Comparison of ENCODE assay signal across 25 cellular contexts in genomic region chr10:16907720-16908119, GRCh38.
DNase-seq lines count a peak whose midpoint lies in the region; ATAC-seq lines count a peak whose summit lies in the region.
"Had no signal": no experiment of that assay in that cellular context is flagged by ENCODE, and none has a peak within 500 bp of the region (broad histone marks: within the 10 kb centered on the region; RNA-seq: fewer than 3 reads in every experiment).

No MANE protein-coding gene starts in this region.

- no peak overlapping the region for H3K4ac ChIP-seq in mesendoderm (ENCODE audit: low read depth, low read length)

- H3K27me3 ChIP-seq in mesendoderm (ENCODE audit: insufficient read depth, low read length, poor library complexity) (no peaks in the 10 kb centered on the region), SJCRH30 (no peaks in the 10 kb centered on the region)

- no peaks in the 10 kb centered on the region for H3K4me1 ChIP-seq in mesendoderm (ENCODE audit: control insufficient read depth, low read depth, low read length)
- H3K4me1 ChIP-seq in SJCRH30, result peaks cover 22% of the 10 kb centered on the region

- H3K4me1 Mint-ChIP-seq in activated CD4-positive, alpha-beta T cell treated with anti-CD3 and anti-CD28 coated beads, Interleukin-2, amount 10 ng/mL, durations not matched to agents 24 days and 14 days, result peaks cover 7% of the 10 kb centered on the region
- H3K4me1 Mint-ChIP-seq in activated CD8-positive, alpha-beta T cell treated with anti-CD3 and anti-CD28 coated beads, Interleukin-2, amount 10 ng/mL, durations not matched to agents 7 days and 5 days (ENCODE audit: low read depth), result peaks cover 30% of the 10 kb centered on the region

- no peak overlapping the region for H2AK5ac ChIP-seq in mesendoderm (ENCODE audit: low read length)

- H3K27ac ChIP-seq in mesendoderm (ENCODE audit: low read depth, low read length) (no peak overlapping the region), SJCRH30 (no peak overlapping the region)
- H3K27ac ChIP-seq: PC-9, SK-N-MC had no signal

- intact Hi-C loops in activated CD4-positive, alpha-beta T cell treated with anti-CD3 and anti-CD28 coated beads, Interleukin-2, amount 10 ng/mL, durations not matched to agents 24 days and 14 days (cut with micrococcal nuclease), result no loop called here

- H3K4me3 ChIP-seq in mesendoderm (ENCODE audit: low read length), result no peak overlapping the region
- no peak overlapping the region for H3K4me3 ChIP-seq in SJCRH30
- H3K4me3 ChIP-seq: GM12878, K562, PC-9, SK-N-MC had no signal

- H2BK120ac ChIP-seq in mesendoderm (ENCODE audit: low read depth, low read length), result no peak overlapping the region

- peak; percentile 28 for ATAC-seq in activated CD8-positive, alpha-beta T cell treated with anti-CD3 and anti-CD28 coated beads, Interleukin-2, amount 10 ng/mL, durations not matched to agents 7 days and 5 days
- peak; percentile 23 for ATAC-seq in stimulated activated naive CD8-positive, alpha-beta T cell treated with anti-CD3 and anti-CD28 coated beads, Interleukin-15, Interleukin-2, amounts not matched to agents 100 U/mL and 50 U/mL, for 24 hours
- ATAC-seq: GM12878, K562 had no signal

- H2BK15ac ChIP-seq in mesendoderm (replicated peaks; ENCODE audit: low read depth), result no peak overlapping the region

- peak; percentile 55 for DNase-seq in activated CD4-positive, alpha-beta T cell treated with anti-CD3 and anti-CD28 coated beads, Interleukin-2, amount 10 ng/mL, durations not matched to agents 24 days and 14 days
- no peak for DNase-seq in activated CD4-positive, alpha-beta T cell treated with anti-CD3 and anti-CD28 coated beads for 4 hours
- DNase-seq in MV-4-11 (lab: John Stamatoyannopoulos, UW), result peak; percentile 76
- no peak for DNase-seq in activated CD8-positive, alpha-beta T cell treated with anti-CD3 and anti-CD28 coated beads, Interleukin-2, amount 10 ng/mL, durations not matched to agents 7 days and 5 days
- DNase-seq in stimulated activated naive CD8-positive, alpha-beta T cell treated with anti-CD3 and anti-CD28 coated beads, Interleukin-15, Interleukin-2, amounts not matched to agents 100 U/mL and 50 U/mL, for 24 hours, result no peak
- DNase-seq in mesendoderm, result no peak
- no peak for DNase-seq in SJCRH30
- DNase-seq in cerebellar cortex (ENCODE audit: low spot score), result no peak
- DNase-seq: CD4-positive, CD25-positive, alpha-beta regulatory T cell; COR-L47; DMS79; H7; MM.1S; NCI-H1694; NCI-H2081; NCI-H2171; NCI-H345; NCI-H524; NCI-H82; PC-9; RPMI8226; SHP77 had no signal

- no peak overlapping the region for H3K4me3 Mint-ChIP-seq in activated CD4-positive, alpha-beta T cell treated with anti-CD3 and anti-CD28 coated beads, Interleukin-2, amount 10 ng/mL, durations not matched to agents 24 days and 14 days
- H3K4me3 Mint-ChIP-seq in activated CD8-positive, alpha-beta T cell treated with anti-CD3 and anti-CD28 coated beads, Interleukin-2, amount 10 ng/mL, durations not matched to agents 7 days and 5 days, result no peak overlapping the region
- H3K4me3 Mint-ChIP-seq: CD4-positive, CD25-positive, alpha-beta regulatory T cell had no signal

- no peak overlapping the region for H3K23ac ChIP-seq in mesendoderm (ENCODE audit: low read length)

- H3K9me3 Mint-ChIP-seq in activated CD4-positive, alpha-beta T cell treated with anti-CD3 and anti-CD28 coated beads, Interleukin-2, amount 10 ng/mL, durations not matched to agents 24 days and 14 days, result no peaks in the 10 kb centered on the region
- peaks cover 6% of the 10 kb centered on the region for H3K9me3 Mint-ChIP-seq in activated CD8-positive, alpha-beta T cell treated with anti-CD3 and anti-CD28 coated beads, Interleukin-2, amount 10 ng/mL, durations not matched to agents 7 days and 5 days (ENCODE audit: insufficient read depth)
- H3K9me3 Mint-ChIP-seq: CD4-positive, CD25-positive, alpha-beta regulatory T cell had no signal

- H3K79me1 ChIP-seq in mesendoderm (ENCODE audit: low read length), result no peaks in the 10 kb centered on the region

- POLR2A ChIA-PET in activated CD8-positive, alpha-beta T cell treated with anti-CD3 and anti-CD28 coated beads, Interleukin-2, amount 10 ng/mL, durations not matched to agents 7 days and 5 days (lab: Charles Lee), result no interaction called here

- H3K27me3 Mint-ChIP-seq in activated CD4-positive, alpha-beta T cell treated with anti-CD3 and anti-CD28 coated beads, Interleukin-2, amount 10 ng/mL, durations not matched to agents 24 days and 14 days, result peaks cover 5% of the 10 kb centered on the region
- no peaks in the 10 kb centered on the region for H3K27me3 Mint-ChIP-seq in activated CD8-positive, alpha-beta T cell treated with anti-CD3 and anti-CD28 coated beads, Interleukin-2, amount 10 ng/mL, durations not matched to agents 7 days and 5 days (ENCODE audit: low read depth)
- H3K27me3 Mint-ChIP-seq: CD4-positive, CD25-positive, alpha-beta regulatory T cell had no signal

- no peaks in the 10 kb centered on the region for H3K36me3 ChIP-seq in mesendoderm (ENCODE audit: control insufficient read depth, insufficient read depth, low read length)
- no peaks in the 10 kb centered on the region for H3K36me3 ChIP-seq in SJCRH30

- H3K36me3 Mint-ChIP-seq in activated CD4-positive, alpha-beta T cell treated with anti-CD3 and anti-CD28 coated beads, Interleukin-2, amount 10 ng/mL, durations not matched to agents 24 days and 14 days (ENCODE audit: low read depth), result no peaks in the 10 kb centered on the region
- no peaks in the 10 kb centered on the region for H3K36me3 Mint-ChIP-seq in activated CD8-positive, alpha-beta T cell treated with anti-CD3 and anti-CD28 coated beads, Interleukin-2, amount 10 ng/mL, durations not matched to agents 7 days and 5 days (ENCODE audit: low read depth)

- peaks cover 6% of the 10 kb centered on the region for H3K9me3 ChIP-seq in SJCRH30 (replicated peaks)

- H3K56ac ChIP-seq in mesendoderm (ENCODE audit: low read length), result no peak overlapping the region

- H4K8ac ChIP-seq in mesendoderm (ENCODE audit: low read depth, low read length), result no peak overlapping the region

- CTCF ChIA-PET in activated CD8-positive, alpha-beta T cell treated with anti-CD3 and anti-CD28 coated beads, Interleukin-2, amount 10 ng/mL, durations not matched to agents 7 days and 5 days (lab: Charles Lee), result no interaction called here

- no peak overlapping the region for H3K27ac Mint-ChIP-seq in activated CD4-positive, alpha-beta T cell treated with anti-CD3 and anti-CD28 coated beads, Interleukin-2, amount 10 ng/mL, durations not matched to agents 24 days and 14 days
- H3K27ac Mint-ChIP-seq in activated CD8-positive, alpha-beta T cell treated with anti-CD3 and anti-CD28 coated beads, Interleukin-2, amount 10 ng/mL, durations not matched to agents 7 days and 5 days, result no peak overlapping the region
- H3K27ac Mint-ChIP-seq: CD4-positive, CD25-positive, alpha-beta regulatory T cell had no signal

- no peak overlapping the region for H3K18ac ChIP-seq in mesendoderm (ENCODE audit: low read length)

- H2BK5ac ChIP-seq in mesendoderm (ENCODE audit: low read length), result no peak overlapping the region

- no peak overlapping the region for H3K4me2 ChIP-seq in mesendoderm (ENCODE audit: low read length)
- H3K4me2 ChIP-seq: PC-9 had no signal

- no peaks in the 10 kb centered on the region for H3K79me2 ChIP-seq in mesendoderm (ENCODE audit: control insufficient read depth, insufficient read depth, low read length)

- no peak overlapping the region for H4K5ac ChIP-seq in mesendoderm (ENCODE audit: low read length)

- WGBS in mesendoderm (ENCODE audit: extremely low coverage, insufficient coverage, low lambda C conversion rate), result no CpG with 5 or more reads among the region's 2 CpGs

- no peak overlapping the region for H3K9ac ChIP-seq in mesendoderm (ENCODE audit: low read length)

Comparison
In these comparisons a context has a peak if more than half of its experiments do, and no peak if none do; other contexts are left out.
1. DNase-seq: peak in activated CD4-positive, alpha-beta T cell treated with anti-CD3 and anti-CD28 coated beads, Interleukin-2, amount 10 ng/mL, durations not matched to agents 24 days and 14 days (single experiment) and MV-4-11 (single experiment); none in activated CD4-positive, alpha-beta T cell treated with anti-CD3 and anti-CD28 coated beads for 4 hours (0 of 2), activated CD8-positive, alpha-beta T cell treated with anti-CD3 and anti-CD28 coated beads, Interleukin-2, amount 10 ng/mL, durations not matched to agents 7 days and 5 days (single experiment), stimulated activated naive CD8-positive, alpha-beta T cell treated with anti-CD3 and anti-CD28 coated beads, Interleukin-15, Interleukin-2, amounts not matched to agents 100 U/mL and 50 U/mL, for 24 hours (single experiment), mesendoderm (single experiment), SJCRH30 (0 of 2) and cerebellar cortex (single experiment).